Comparison of ENCODE assay signal across 8 cellular contexts in the genomic region with DNA sequence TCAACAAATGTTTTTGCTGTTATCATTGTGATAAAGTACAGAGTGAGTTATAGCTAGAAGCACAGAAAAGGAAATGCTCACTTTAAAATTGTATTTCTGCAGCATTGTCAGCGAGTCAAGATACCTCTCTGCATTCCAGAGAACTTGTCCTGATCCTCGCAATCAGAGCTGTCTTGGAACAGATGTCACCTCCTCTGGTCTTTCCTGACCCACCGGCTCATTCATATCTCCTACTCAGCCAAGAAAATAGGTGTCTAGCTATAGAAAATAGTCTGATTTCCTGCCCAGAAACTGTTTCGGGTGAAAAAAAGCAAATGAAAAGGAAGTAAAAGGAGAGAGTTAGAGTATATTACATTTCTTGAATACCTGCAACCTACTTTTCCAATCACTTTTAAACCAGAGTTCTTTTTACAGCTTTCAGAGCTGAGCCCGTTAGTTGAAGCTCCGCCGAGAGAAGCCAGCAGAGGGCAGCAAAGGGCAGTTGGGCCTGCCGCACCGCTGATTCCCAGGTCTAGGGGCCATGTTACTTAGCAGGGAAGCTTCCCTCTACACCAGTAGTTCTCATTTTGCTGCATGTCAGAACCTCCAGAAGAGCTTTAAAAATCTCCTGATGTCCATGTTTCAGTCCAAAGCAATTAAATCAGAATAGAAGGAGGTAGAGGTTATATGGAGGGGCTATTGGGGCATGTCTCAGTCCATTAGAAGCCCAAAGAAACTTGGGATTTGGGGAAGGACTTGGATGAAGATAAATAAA.
DNase-seq lines count a peak whose midpoint lies in the region; ATAC-seq and TF ChIP-seq lines count a peak whose summit lies in the region.

No MANE protein-coding gene starts in this region.

- no peak overlapping the region for H3K4me3 ChIP-seq in GM06990 (replicated peaks; ENCODE audit: low read depth, low read length)

- H3K9me3 Mint-ChIP-seq in MCF 10A (ENCODE audit: unreplicated experiment), result no peaks in the 10 kb centered on the region
- H3K9me3 Mint-ChIP-seq in activated T-helper 1 cell treated with anti-CD3 and anti-CD28 coated beads, Interleukin-12 subunit alpha, Interleukin-12 subunit beta, Interleukin-2, Interleukin-4 antibody, amounts not matched to agents 30 ng/mL and 10 ng/mL and 1 ng/mL, durations not matched to agents 14 hours and 24 hours and 36 hours, result no peaks in the 10 kb centered on the region

- BruUV-seq in MCF 10A (replicated peaks; lab: Mats Ljungman, UMichigan), result no TSS peak

- peak; percentile 21 for DNase-seq in GM06990 (ENCODE audit: extremely low read depth, insufficient read length)
- DNase-seq in RWPE1 (ENCODE audit: low spot score), result no peak
- peak; percentile 69 for DNase-seq in MCF 10A (ENCODE audit: unreplicated experiment)
- peak; percentile 67 for DNase-seq in kidney tubule cell (ENCODE audit: low spot score)
- DNase-seq in stimulated activated CD4-positive, alpha-beta T cell treated with anti-CD3 and anti-CD28 coated beads, Interleukin-4, amount 100 ng/mL, for 24 hours, result peak; percentile 33
- no peak for DNase-seq in activated T-helper 1 cell treated with anti-CD3 and anti-CD28 coated beads, Interleukin-12 subunit alpha, Interleukin-12 subunit beta, Interleukin-2, Interleukin-4 antibody, amounts not matched to agents 30 ng/mL and 10 ng/mL and 1 ng/mL, durations not matched to agents 14 hours and 24 hours and 36 hours (ENCODE audit: low spot score)

- no peak overlapping the region for H3K4me3 Mint-ChIP-seq in MCF 10A (ENCODE audit: unreplicated experiment)
- H3K4me3 Mint-ChIP-seq in activated T-helper 1 cell treated with anti-CD3 and anti-CD28 coated beads, Interleukin-12 subunit alpha, Interleukin-12 subunit beta, Interleukin-2, Interleukin-4 antibody, amounts not matched to agents 30 ng/mL and 10 ng/mL and 1 ng/mL, durations not matched to agents 14 hours and 24 hours and 36 hours, result no peak overlapping the region

- no peaks in the 10 kb centered on the region for H3K27me3 Mint-ChIP-seq in MCF 10A (ENCODE audit: insufficient read depth, unreplicated experiment)
- peaks cover 52% of the 10 kb centered on the region for H3K27me3 Mint-ChIP-seq in activated T-helper 1 cell treated with anti-CD3 and anti-CD28 coated beads, Interleukin-12 subunit alpha, Interleukin-12 subunit beta, Interleukin-2, Interleukin-4 antibody, amounts not matched to agents 30 ng/mL and 10 ng/mL and 1 ng/mL, durations not matched to agents 14 hours and 24 hours and 36 hours (ENCODE audit: insufficient read depth)

- POLR2A ChIA-PET in RWPE1 (lab: Yijun Ruan, JAX; ENCODE audit: low non-redundant PET), result no interaction called here
- POLR2A ChIA-PET in MCF 10A (lab: Yijun Ruan, JAX), result interaction anchor here (0.7 kb wide), 1 partner anchor 205 kb away, joined by 3 read pairs; no protein-coding TSS in a partner anchor

- no peak overlapping the region for H3K27ac ChIP-seq in RWPE1

- H3K27me3 ChIP-seq in GM06990 (replicated peaks; ENCODE audit: control insufficient read depth, insufficient read depth, low read length), result no peaks in the 10 kb centered on the region

- TF ChIP-seq CTCF in GM06990 (IDR thresholded peaks at IDR 0.05; ENCODE audit: insufficient read depth, low read length, poor library complexity, severe bottlenecking) (peak; percentile 89), RWPE1 (conservative IDR thresholded peaks at IDR 0.05; ENCODE audit: low read depth) (peak; percentile 62), MCF 10A (IDR thresholded peaks at IDR 0.05; ENCODE audit: unreplicated experiment) (peak; percentile 47)

- intact Hi-C loops in MCF 10A (cut with micrococcal nuclease), result loop anchor here (5.0 to 10.0 kb wide), 2 partner anchors 593 to 914 kb away; no protein-coding TSS in a partner anchor
- intact Hi-C loops in activated T-helper 1 cell treated with anti-CD3 and anti-CD28 coated beads, Interleukin-12 subunit alpha, Interleukin-12 subunit beta, Interleukin-2, Interleukin-4 antibody, amounts not matched to agents 30 ng/mL and 10 ng/mL and 1 ng/mL, durations not matched to agents 14 hours and 24 hours and 36 hours (cut with micrococcal nuclease), result loop anchor here (1.0 to 10.0 kb wide), 6 partner anchors 176 to 984 kb away; a partner anchor contains a TSS

- CTCF ChIA-PET in RWPE1 (lab: Yijun Ruan, JAX) (interaction anchor here (0.6 to 0.9 kb wide), 2 partner anchors 25 to 494 kb away, joined by 3 to 4 read pairs; no protein-coding TSS in a partner anchor), MCF 10A (lab: Yijun Ruan, JAX) (interaction anchor here (0.5 to 2.1 kb wide), 19 partner anchors 8 to 719 kb away, joined by 3 to 8 read pairs (median 3); no protein-coding TSS in a partner anchor)

- ATAC-seq in GM21381 (IDR thresholded peaks at IDR 0.05; ENCODE audit: unreplicated experiment) (peak; percentile 63), HG03520 (IDR thresholded peaks at IDR 0.05; ENCODE audit: unreplicated experiment) (peak; percentile 75)

- H3K36me3 ChIP-seq in GM06990 (ENCODE audit: control insufficient read depth, insufficient read depth, low read length), result no peaks in the 10 kb centered on the region

- no peak overlapping the region for H3K27ac Mint-ChIP-seq in MCF 10A (ENCODE audit: low read depth, unreplicated experiment)
- no peak overlapping the region for H3K27ac Mint-ChIP-seq in activated T-helper 1 cell treated with anti-CD3 and anti-CD28 coated beads, Interleukin-12 subunit alpha, Interleukin-12 subunit beta, Interleukin-2, Interleukin-4 antibody, amounts not matched to agents 30 ng/mL and 10 ng/mL and 1 ng/mL, durations not matched to agents 14 hours and 24 hours and 36 hours

- H3K4me1 Mint-ChIP-seq in MCF 10A (ENCODE audit: insufficient read depth, unreplicated experiment), result peaks cover 20% of the 10 kb centered on the region
- peaks cover 22% of the 10 kb centered on the region for H3K4me1 Mint-ChIP-seq in activated T-helper 1 cell treated with anti-CD3 and anti-CD28 coated beads, Interleukin-12 subunit alpha, Interleukin-12 subunit beta, Interleukin-2, Interleukin-4 antibody, amounts not matched to agents 30 ng/mL and 10 ng/mL and 1 ng/mL, durations not matched to agents 14 hours and 24 hours and 36 hours (ENCODE audit: low read depth)

- H3K36me3 Mint-ChIP-seq in MCF 10A (ENCODE audit: insufficient read depth, unreplicated experiment), result no peaks in the 10 kb centered on the region
- H3K36me3 Mint-ChIP-seq in activated T-helper 1 cell treated with anti-CD3 and anti-CD28 coated beads, Interleukin-12 subunit alpha, Interleukin-12 subunit beta, Interleukin-2, Interleukin-4 antibody, amounts not matched to agents 30 ng/mL and 10 ng/mL and 1 ng/mL, durations not matched to agents 14 hours and 24 hours and 36 hours (ENCODE audit: low read depth), result no peaks in the 10 kb centered on the region

Comparison
In these comparisons a context has a peak if more than half of its experiments do, and no peak if none do; other contexts are left out.
1. DNase-seq: peak in GM06990 (single experiment), MCF 10A (single experiment), kidney tubule cell (single experiment) and stimulated activated CD4-positive, alpha-beta T cell treated with anti-CD3 and anti-CD28 coated beads, Interleukin-4, amount 100 ng/mL, for 24 hours (single experiment); none in RWPE1 (single experiment) and activated T-helper 1 cell treated with anti-CD3 and anti-CD28 coated beads, Interleukin-12 subunit alpha, Interleukin-12 subunit beta, Interleukin-2, Interleukin-4 antibody, amounts not matched to agents 30 ng/mL and 10 ng/mL and 1 ng/mL, durations not matched to agents 14 hours and 24 hours and 36 hours (single experiment).
2. Peak in every context shown above with its lines, with median percentiles within 50 percentile points of each other: CTCF ChIP-seq.